12 cellular contexts compared by ENCODE assay signal in genomic region chr3:149016669-149017541, GRCh38. TPM values are rescaled to one million over a fixed set of nuclear protein-coding genes. Genes with fewer than 3 reads are reported as not detected.
DNase-seq lines count a peak whose midpoint lies in the region; ATAC-seq, FAIRE-seq and TF ChIP-seq lines count a peak whose summit lies in the region.
"Had no signal": no experiment of that assay in that cellular context is flagged by ENCODE, and none has a peak within 500 bp of the region (broad histone marks: within the 10 kb centered on the region; RNA-seq: fewer than 3 reads in every experiment).

No MANE protein-coding gene starts in this region.

- peak overlapping the region; percentile 63 for H3K27ac Mint-ChIP-seq in activated naive CD8-positive, alpha-beta T cell treated with anti-CD3 and anti-CD28 coated beads, Interleukin-2, amount 10 ng/mL, durations not matched to agents 7 days and 5 days
- H3K27ac Mint-ChIP-seq in activated naive CD8-positive, alpha-beta T cell treated with anti-CD3 and anti-CD28 coated beads for 36 hours, result no peak overlapping the region

- DNase-seq in activated naive CD8-positive, alpha-beta T cell treated with anti-CD3 and anti-CD28 coated beads, Interleukin-2, amount 10 ng/mL, durations not matched to agents 7 days and 5 days, result no peak
- DNase-seq in activated naive CD8-positive, alpha-beta T cell treated with anti-CD3 and anti-CD28 coated beads for 36 hours, result no peak
- DNase-seq in K562 (ENCODE audit: extremely low read depth in 1 of 4, low spot score in 3 of 4), result no peak
- peak; percentile 97 for DNase-seq in iris pigment epithelial cell (ENCODE audit: low read depth)
- DNase-seq in uterus, result no peak
- DNase-seq in activated gamma-delta T cell (lab: John Stamatoyannopoulos, UW), result no peak
- DNase-seq in ovary, result no peak
- DNase-seq: activated CD4-positive, alpha-beta T cell treated with anti-CD3 and anti-CD28 coated beads, Interleukin-2, amount 50 U/mL, for 1 hour; CD4-positive, CD25-positive, alpha-beta regulatory T cell; NCI-H524 had no signal

- H3K4me3 Mint-ChIP-seq in activated naive CD8-positive, alpha-beta T cell treated with anti-CD3 and anti-CD28 coated beads, Interleukin-2, amount 10 ng/mL, durations not matched to agents 7 days and 5 days, result no peak overlapping the region
- no peak overlapping the region for H3K4me3 Mint-ChIP-seq in activated naive CD8-positive, alpha-beta T cell treated with anti-CD3 and anti-CD28 coated beads for 36 hours
- H3K4me3 Mint-ChIP-seq: CD4-positive, CD25-positive, alpha-beta regulatory T cell had no signal

- TF ChIP-seq POLR2A in K562 (conservative IDR thresholded peaks at IDR 0.05) (no peak), uterus (IDR thresholded peaks at IDR 0.05) (no peak), ovary (IDR thresholded peaks at IDR 0.05) (no peak)

- no peak for FAIRE-seq in K562 (lab: Jason Lieb, UNC)
- FAIRE-seq: endometrium had no signal

- H3K36me3 ChIP-seq in K562 (ENCODE audit: control insufficient read depth, insufficient read depth, low read length), result peaks cover 7% of the 10 kb centered on the region; the same call in 1 of the 3 replicates
- H3K36me3 ChIP-seq in uterus, result no peaks in the 10 kb centered on the region
- no peaks in the 10 kb centered on the region for H3K36me3 ChIP-seq in ovary

- no peaks in the 10 kb centered on the region for H3K27me3 Mint-ChIP-seq in activated naive CD8-positive, alpha-beta T cell treated with anti-CD3 and anti-CD28 coated beads, Interleukin-2, amount 10 ng/mL, durations not matched to agents 7 days and 5 days
- H3K27me3 Mint-ChIP-seq in activated naive CD8-positive, alpha-beta T cell treated with anti-CD3 and anti-CD28 coated beads for 36 hours, result no peaks in the 10 kb centered on the region
- H3K27me3 Mint-ChIP-seq: CD4-positive, CD25-positive, alpha-beta regulatory T cell had no signal

- intact Hi-C loops in K562 (cut with micrococcal nuclease) (no loop called here), uterus (cut with DNase I; ENCODE audit: low total_unique reads) (no loop called here), ovary (cut with DNase I) (no loop called here)

- H2AFZ ChIP-seq in K562 (ENCODE audit: low read depth, low read length), result no peak overlapping the region

- ATAC-seq in activated naive CD8-positive, alpha-beta T cell treated with anti-CD3 and anti-CD28 coated beads, Interleukin-2, amount 10 ng/mL, durations not matched to agents 7 days and 5 days (ENCODE audit: low read depth), result peak; percentile 36
- ATAC-seq in K562 (peak; percentile 21; the same call in 1 of the 3 replicates), GM19395 (IDR thresholded peaks at IDR 0.05; ENCODE audit: unreplicated experiment) (no peak)

- TF ChIP-seq RAD21 in K562 (CRISPR knock-in tag; conservative IDR thresholded peaks at IDR 0.05 in 1 of 2, IDR thresholded peaks at IDR 0.05 in 1 of 2), result no peak

- no peak for TF ChIP-seq EP300 in K562 (IDR thresholded peaks at IDR 0.05; ENCODE audit: low read length)
- no peak for TF ChIP-seq EP300 in ovary (IDR thresholded peaks at IDR 0.05)

- no peaks in the 10 kb centered on the region for H4K20me1 ChIP-seq in K562 (replicated peaks; ENCODE audit: control insufficient read depth, insufficient read depth, low read length)

- no TSS peak for BruUV-seq in K562 (replicated peaks; lab: Mats Ljungman, UMichigan)

- WGBS in K562 (ENCODE audit: insufficient coverage, low coverage, missing lambda C conversion rate), result 79% methylated on average over 9 of the region's 9 CpGs
- WGBS in ovary, 3 donors, result 69 to 83% (median 75%) methylated on average over 9 of the region's 9 CpGs

- H3K9me3 ChIP-seq in K562 (replicated peaks; ENCODE audit: control insufficient read depth, insufficient read depth, low read depth, low read length) (no peaks in the 10 kb centered on the region), uterus (no peaks in the 10 kb centered on the region), ovary (no peaks in the 10 kb centered on the region)

- in situ Hi-C loops in K562 (cut with MboI), result no loop called here

- H3K79me2 ChIP-seq in K562 (ENCODE audit: control insufficient read depth, insufficient read depth, low read length), result no peaks in the 10 kb centered on the region

- no peak overlapping the region for H3K4me2 ChIP-seq in K562 (ENCODE audit: insufficient read depth, low read length)

- H3K4me1 ChIP-seq in K562 (replicated peaks in 1 of 2; ENCODE audit: control insufficient read depth in 2 of 2, insufficient read depth in 2 of 2, low read length in 2 of 2) (no peaks in the 10 kb centered on the region; a peak in 1 of 5 replicates), uterus (no peaks in the 10 kb centered on the region), ovary (ENCODE audit: insufficient read depth) (no peaks in the 10 kb centered on the region)

- peaks cover 50% of the 10 kb centered on the region for H3K36me3 Mint-ChIP-seq in activated naive CD8-positive, alpha-beta T cell treated with anti-CD3 and anti-CD28 coated beads, Interleukin-2, amount 10 ng/mL, durations not matched to agents 7 days and 5 days
- peaks cover 18% of the 10 kb centered on the region for H3K36me3 Mint-ChIP-seq in activated naive CD8-positive, alpha-beta T cell treated with anti-CD3 and anti-CD28 coated beads for 36 hours

- CTCF ChIA-PET in K562 (lab: Yijun Ruan, JAX; ENCODE audit: low intra/inter-chr PET ratio), result interaction anchor here (0.7 kb wide), 1 partner anchor 65 kb away, joined by 4 read pairs; no protein-coding TSS in a partner anchor

- TF ChIP-seq CTCF in K562 (IDR thresholded peaks at IDR 0.05 in 2 of 3, conservative IDR thresholded peaks at IDR 0.05 in 1 of 3; ENCODE audit: insufficient read depth in 2 of 3, low read depth in 1 of 3, low read length in 3 of 3), result no peak
- no peak for TF ChIP-seq CTCF in uterus (IDR thresholded peaks at IDR 0.05)
- no peak for TF ChIP-seq CTCF in ovary (IDR thresholded peaks at IDR 0.05)

- POLR2A ChIA-PET in activated naive CD8-positive, alpha-beta T cell treated with anti-CD3 and anti-CD28 coated beads, Interleukin-2, amount 10 ng/mL, durations not matched to agents 7 days and 5 days (lab: Charles Lee), result interaction anchor here (0.6 kb wide), 1 partner anchor 1529 kb away, joined by 3 read pairs; the partner anchor contains the start of gene SERP1
- POLR2A ChIA-PET in K562 (lab: Yijun Ruan, JAX), result interaction anchor here (0.7 kb wide), 1 partner anchor 104 kb away, joined by 4 read pairs; no protein-coding TSS in a partner anchor

- no peak overlapping the region for H3K4me3 ChIP-seq in K562
- H3K4me3 ChIP-seq in uterus, result no peak overlapping the region
- no peak overlapping the region for H3K4me3 ChIP-seq in ovary

- no peaks in the 10 kb centered on the region for H3K9me1 ChIP-seq in K562 (ENCODE audit: control insufficient read depth, insufficient read depth, low read length)

- H3K27me3 ChIP-seq in K562 (ENCODE audit: control insufficient read depth in 2 of 2, insufficient read depth in 2 of 2, low read length in 2 of 2), result no peaks in the 10 kb centered on the region
- H3K27me3 ChIP-seq in uterus, result no peaks in the 10 kb centered on the region
- H3K27me3 ChIP-seq in ovary, result no peaks in the 10 kb centered on the region

- no peak overlapping the region for H3K27ac ChIP-seq in K562 (ENCODE audit: extremely low read depth, low read depth, low read length)
- H3K27ac ChIP-seq in uterus, result peak overlapping the region; percentile 56 to 64
- no peak overlapping the region for H3K27ac ChIP-seq in ovary

- no peaks in the 10 kb centered on the region for H3K9me3 Mint-ChIP-seq in activated naive CD8-positive, alpha-beta T cell treated with anti-CD3 and anti-CD28 coated beads, Interleukin-2, amount 10 ng/mL, durations not matched to agents 7 days and 5 days
- no peaks in the 10 kb centered on the region for H3K9me3 Mint-ChIP-seq in activated naive CD8-positive, alpha-beta T cell treated with anti-CD3 and anti-CD28 coated beads for 36 hours
- H3K9me3 Mint-ChIP-seq: CD4-positive, CD25-positive, alpha-beta regulatory T cell had no signal

- H3K4me1 Mint-ChIP-seq in activated naive CD8-positive, alpha-beta T cell treated with anti-CD3 and anti-CD28 coated beads, Interleukin-2, amount 10 ng/mL, durations not matched to agents 7 days and 5 days, result peaks cover 23% of the 10 kb centered on the region
- peaks cover 6% of the 10 kb centered on the region for H3K4me1 Mint-ChIP-seq in activated naive CD8-positive, alpha-beta T cell treated with anti-CD3 and anti-CD28 coated beads for 36 hours

- no peak overlapping the region for H3K9ac ChIP-seq in K562 (ENCODE audit: insufficient read depth in 1 of 2, low read depth in 2 of 2, low read length in 2 of 2)

RNA-seq across cellular contexts. Expression of gene GYG1, which starts 25.6 kb away (rescaled TPM):
- total RNA-seq in activated naive CD8-positive, alpha-beta T cell treated with anti-CD3 and anti-CD28 coated beads, Interleukin-2, amount 10 ng/mL, durations not matched to agents 7 days and 5 days, result 10 to 100 TPM; 48.6 to 49.3 TPM
- total RNA-seq in activated naive CD8-positive, alpha-beta T cell treated with anti-CD3 and anti-CD28 coated beads for 36 hours, result 10 to 100 TPM; 20.2 to 20.6 TPM
- total RNA-seq in K562 (2011; cell fraction: chromatin; rRNA removed; ENCODE audit: low replicate concordance), result 7.8 and 12.5 TPM in 2 replicates
- total RNA-seq in K562 (2011; cell fraction: nucleolus; rRNA removed), result 7.5 and 10.7 TPM in 2 replicates
- total RNA-seq in K562 (2011; cell fraction: nucleoplasm; rRNA removed), result 10.3 and 13.1 TPM in 2 replicates
- total RNA-seq in K562 (2014; rRNA removed) (15.1 and 15.7 TPM in 2 replicates), K562 (2014; rRNA removed; fragmentation: Illumina TruSeq; extraction: Trizol) (26.1 and 29.5 TPM in 2 replicates), K562 (2015; rRNA removed; fragmentation: Illumina TruSeq; extraction: Trizol) (19.5 and 20.8 TPM in 2 replicates), K562 (2021) (24.6 and 26.6 TPM in 2 replicates), uterus (100 to 1,000 TPM in 1 of 4 donors, 10 to 100 TPM in 3; 37.4 to 122 (median 64.2) TPM), ovary (10 to 100 TPM; 23.8 to 73.8 (median 54.0) TPM)
- polyA plus RNA-seq in K562 (2011; rRNA removed) (17.9 and 24.3 TPM in 2 replicates), K562 (2014; fragmentation: Illumina TruSeq; extraction: Trizol) (28.6 and 28.7 TPM in 2 replicates), K562 (2014; fragmentation: Nextera tagmentation; extraction: Ambion mirVana) (10 to 100 TPM; 27.7 to 38.4 TPM), K562 (2014; rRNA removed) (14.5 and 14.6 TPM in 2 replicates), ovary (10 to 100 TPM; 58.4 to 86.1 TPM)
- 13.6 and 13.7 TPM in 2 replicates for polyA plus RNA-seq in K562 (2011; cell fraction: cytosol; rRNA removed)
- 10.6 and 11.9 TPM in 2 replicates for polyA plus RNA-seq in K562 (2011; cell fraction: nucleus; rRNA removed)
- 26.7 and 33.6 TPM in 2 replicates for polyA plus RNA-seq in K562 (2012)
- polyA minus RNA-seq in K562 (2011; rRNA and poly(A)+ RNA removed), result 24.2 and 25.9 TPM in 2 replicates
- 20.3 and 24.0 TPM in 2 replicates for polyA minus RNA-seq in K562 (2011; cell fraction: cytosol; rRNA and poly(A)+ RNA removed)
- polyA minus RNA-seq in K562 (2011; cell fraction: nucleus; rRNA and poly(A)+ RNA removed), result 15.1 and 16.0 TPM in 2 replicates

Comparison
In these comparisons a context has a peak if more than half of its experiments do, and no peak if none do; other contexts are left out.
1. H3K27ac ChIP-seq: peak in uterus (2 of 2); none in K562 (single experiment) and ovary (0 of 2).